Comparison of ENCODE assay signal across 34 cellular contexts in genomic region chr7:23945472-23945871, GRCh38.
DNase-seq lines count a peak whose midpoint lies in the region; ATAC-seq, FAIRE-seq and TF ChIP-seq lines count a peak whose summit lies in the region.
"Had no signal": no experiment of that assay in that cellular context is flagged by ENCODE, and none has a peak within 500 bp of the region (broad histone marks: within the 10 kb centered on the region; RNA-seq: fewer than 3 reads in every experiment).

No MANE protein-coding gene starts in this region.

- no peak overlapping the region for H4K91ac ChIP-seq in IMR-90 (ENCODE audit: insufficient read depth, low read depth, low read length)

- H2BK120ac ChIP-seq in IMR-90 (ENCODE audit: low read depth, low read length) = no peak overlapping the region

- no peak overlapping the region for H3K18ac ChIP-seq in IMR-90 (ENCODE audit: low read depth, low read length)

- H3K79me1 ChIP-seq in IMR-90 (ENCODE audit: low read depth in 1 of 2, low read length in 2 of 2) = no peaks in the 10 kb centered on the region

- TF ChIP-seq EP300 in HepG2 (IDR thresholded peaks at IDR 0.05; ENCODE audit: low read depth in 2 of 2, low read length in 2 of 2) = no peak
- TF ChIP-seq EP300 in HepG2 (CRISPR knock-in tag; IDR thresholded peaks at IDR 0.05; ENCODE audit: borderline replicate concordance) = no peak
- no peak for TF ChIP-seq EP300 in A549 (IDR thresholded peaks at IDR 0.05)
- no peak for TF ChIP-seq EP300 in K562 (IDR thresholded peaks at IDR 0.05; ENCODE audit: low read length)
- TF ChIP-seq EP300 in stomach (IDR thresholded peaks at IDR 0.05) = no peak

- H3K9me1 ChIP-seq in IMR-90 (ENCODE audit: insufficient read depth, low read length) (no peaks in the 10 kb centered on the region), K562 (ENCODE audit: control insufficient read depth, insufficient read depth, low read length) (no peaks in the 10 kb centered on the region)

- no peaks in the 10 kb centered on the region for H3K9me3 ChIP-seq in HepG2 (ENCODE audit: low read length)
- H3K9me3 ChIP-seq in right lobe of liver = no peaks in the 10 kb centered on the region
- H3K9me3 ChIP-seq in A549 = no peaks in the 10 kb centered on the region
- no peaks in the 10 kb centered on the region; the same call in 1 of the 2 replicates for H3K9me3 ChIP-seq in IMR-90 (ENCODE audit: control insufficient read depth, insufficient read depth, low read length)
- H3K9me3 ChIP-seq in K562 (replicated peaks; ENCODE audit: control insufficient read depth, insufficient read depth, low read depth, low read length) = no peaks in the 10 kb centered on the region; the same call in 1 of the 2 replicates
- H3K9me3 ChIP-seq in stomach = peaks cover 0 to 16% (median 2%) of the 10 kb centered on the region in 4 donors
- H3K9me3 ChIP-seq: BE2C had no signal

- no peak overlapping the region for H2BK5ac ChIP-seq in IMR-90 (ENCODE audit: low read depth, low read length, poor library complexity, severe bottlenecking)

- H3K4me2 ChIP-seq in HepG2 (ENCODE audit: low read depth, low read length) = no peak overlapping the region
- no peak overlapping the region for H3K4me2 ChIP-seq in A549
- H3K4me2 ChIP-seq in IMR-90 (ENCODE audit: low read depth, low read length) = no peak overlapping the region
- H3K4me2 ChIP-seq in K562 (ENCODE audit: insufficient read depth, low read length) = no peak overlapping the region
- H3K4me2 ChIP-seq: BLaER1; BLaER1 treated with 17β-estradiol and CSF1 and Interleukin-3, amounts not matched to agents 10 nM and 100 nM had no signal

- CTCF ChIA-PET in HepG2 (lab: Yijun Ruan, JAX; ENCODE audit: low intra/inter-chr PET ratio, low total read pairs) = no interaction called here
- CTCF ChIA-PET in A549 (lab: Yijun Ruan, JAX) = no interaction called here
- CTCF ChIA-PET in IMR-90 (lab: Yijun Ruan, JAX) = no interaction called here
- CTCF ChIA-PET in K562 (lab: Yijun Ruan, JAX; ENCODE audit: low intra/inter-chr PET ratio) = no interaction called here

- no peaks in the 10 kb centered on the region for H3K36me3 ChIP-seq in HepG2 (replicated peaks in 1 of 2; ENCODE audit: control insufficient read depth in 1 of 2, insufficient read depth in 2 of 2, low read length in 2 of 2)
- no peaks in the 10 kb centered on the region for H3K36me3 ChIP-seq in right lobe of liver
- no peaks in the 10 kb centered on the region for H3K36me3 ChIP-seq in IMR-90 (ENCODE audit: control insufficient read depth, insufficient read depth, low read length)
- H3K36me3 ChIP-seq in K562 (ENCODE audit: control insufficient read depth, insufficient read depth, low read length) = no peaks in the 10 kb centered on the region
- no peaks in the 10 kb centered on the region for H3K36me3 ChIP-seq in stomach
- H3K36me3 ChIP-seq: BE2C; BLaER1; BLaER1 treated with 17β-estradiol and CSF1 and Interleukin-3, amounts not matched to agents 10 nM and 100 nM had no signal

- no peak overlapping the region for H2BK15ac ChIP-seq in IMR-90 (ENCODE audit: low read depth, low read length)

- TF ChIP-seq CTCF in HepG2 (CRISPR knock-in tag; IDR thresholded peaks at IDR 0.05) (no peak), right lobe of liver (IDR thresholded peaks at IDR 0.05) (no peak), A549 (IDR thresholded peaks at IDR 0.05) (no peak), IMR-90 (conservative IDR thresholded peaks at IDR 0.05; ENCODE audit: low read depth, low read length) (no peak), K562 (IDR thresholded peaks at IDR 0.05 in 2 of 3, conservative IDR thresholded peaks at IDR 0.05 in 1 of 3; ENCODE audit: insufficient read depth in 2 of 3, low read depth in 1 of 3, low read length in 3 of 3) (no peak), stomach (IDR thresholded peaks at IDR 0.05) (no peak)

- no peak overlapping the region for H2AK9ac ChIP-seq in IMR-90 (replicated peaks; ENCODE audit: low read depth, low read length, poor library complexity)

- no peak overlapping the region for H2AFZ ChIP-seq in HepG2 (ENCODE audit: low read length)
- H2AFZ ChIP-seq in IMR-90 (replicated peaks; ENCODE audit: low read length, poor library complexity) = no peak overlapping the region
- H2AFZ ChIP-seq in K562 (ENCODE audit: low read depth, low read length) = no peak overlapping the region

- H4K8ac ChIP-seq in IMR-90 (ENCODE audit: low read depth in 2 of 2, low read length in 2 of 2) = no peak overlapping the region

- TF ChIP-seq RAD21 in HepG2 (CRISPR knock-in tag; IDR thresholded peaks at IDR 0.05) (no peak), A549 (conservative IDR thresholded peaks at IDR 0.05 in 1 of 2, IDR thresholded peaks at IDR 0.05 in 1 of 2) (no peak), IMR-90 (IDR thresholded peaks at IDR 0.05; ENCODE audit: low read length) (no peak), K562 (CRISPR knock-in tag; conservative IDR thresholded peaks at IDR 0.05 in 1 of 2, IDR thresholded peaks at IDR 0.05 in 1 of 2) (no peak)

- H2BK20ac ChIP-seq in IMR-90 (ENCODE audit: low read depth, low read length) = no peak overlapping the region

- no peaks in the 10 kb centered on the region for H4K20me1 ChIP-seq in HepG2 (ENCODE audit: insufficient read depth, low read length)
- no peaks in the 10 kb centered on the region for H4K20me1 ChIP-seq in IMR-90 (ENCODE audit: insufficient read depth, low read length)
- no peaks in the 10 kb centered on the region for H4K20me1 ChIP-seq in K562 (replicated peaks; ENCODE audit: control insufficient read depth, insufficient read depth, low read length)
- H4K20me1 ChIP-seq: BLaER1; BLaER1 treated with 17β-estradiol and CSF1 and Interleukin-3, amounts not matched to agents 10 nM and 100 nM had no signal

- H3K23ac ChIP-seq in IMR-90 (ENCODE audit: low read depth, low read length) = no peak overlapping the region

- H3K4me3 ChIP-seq in HepG2 (replicated peaks in 1 of 3; ENCODE audit: insufficient read depth in 1 of 3, low read depth in 2 of 3, low read length in 3 of 3) (no peak overlapping the region), right lobe of liver (no peak overlapping the region), A549 (no peak overlapping the region), IMR-90 (ENCODE audit: insufficient read depth, low read depth, low read length) (no peak overlapping the region), K562 (no peak overlapping the region), stomach (no peak overlapping the region)
- H3K4me3 ChIP-seq: BLaER1; BLaER1 treated with 17β-estradiol and CSF1 and Interleukin-3, amounts not matched to agents 10 nM and 100 nM had no signal

- POLR2A ChIA-PET in HepG2 (lab: Yijun Ruan, JAX) = no interaction called here
- POLR2A ChIA-PET in A549 (lab: Yijun Ruan, JAX) = no interaction called here
- POLR2A ChIA-PET in IMR-90 (lab: Charles Lee; ENCODE audit: unreplicated experiment) = no interaction called here
- POLR2A ChIA-PET in K562 (lab: Yijun Ruan, JAX) = no interaction called here

- in situ Hi-C loops in HepG2 (cut with HindIII; ENCODE audit: extremely low pct_ligation_motif_present, low pct_unique_long_range_greater_than_20kb) = no loop called here
- in situ Hi-C loops in IMR-90 (cut with MboI; ENCODE audit: low sequenced_read_pairs) = loop anchor here (25.0 kb wide), 1 partner anchor 717 kb away; no protein-coding TSS in a partner anchor
- in situ Hi-C loops in K562 (cut with MboI) = no loop called here

- H3K4ac ChIP-seq in IMR-90 (ENCODE audit: low read depth, low read length) = no peak overlapping the region

- FAIRE-seq in HepG2 (lab: Jason Lieb, UNC) = no peak
- no peak for FAIRE-seq in A549 (lab: Jason Lieb, UNC)
- peak; percentile 11 for FAIRE-seq in K562 (lab: Jason Lieb, UNC)
- FAIRE-seq: A204.1, D721Med had no signal

- ATAC-seq in HepG2 (no peak), right lobe of liver (no peak), A549 (no peak), IMR-90 (ENCODE audit: low read depth) (no peak), K562 (no peak), HG03442 (IDR thresholded peaks at IDR 0.05; ENCODE audit: unreplicated experiment) (no peak)
- ATAC-seq: CD8-positive, alpha-beta T cell had no signal

- no TSS peak for BruUV-seq in HepG2 (replicated peaks; lab: Mats Ljungman, UMichigan)
- no TSS peak for BruUV-seq in IMR-90 (replicated peaks; lab: Mats Ljungman, UMichigan)
- no TSS peak for BruUV-seq in K562 (replicated peaks; lab: Mats Ljungman, UMichigan)

- H3K4me1 ChIP-seq in HepG2 (ENCODE audit: insufficient read depth, low read length) (no peaks in the 10 kb centered on the region), right lobe of liver (no peaks in the 10 kb centered on the region), A549 (no peaks in the 10 kb centered on the region), IMR-90 (ENCODE audit: control insufficient read depth, insufficient read depth, low read length) (no peaks in the 10 kb centered on the region), K562 (replicated peaks in 1 of 2; ENCODE audit: control insufficient read depth in 2 of 2, insufficient read depth in 2 of 2, low read length in 2 of 2) (no peaks in the 10 kb centered on the region), stomach (no peaks in the 10 kb centered on the region)
- H3K4me1 ChIP-seq: BE2C, Caco-2 had no signal

- H3K14ac ChIP-seq in IMR-90 (replicated peaks; ENCODE audit: low read depth, low read length) = no peak overlapping the region

- no peak overlapping the region for H2AK5ac ChIP-seq in IMR-90 (ENCODE audit: low read depth, low read length)

- dilution Hi-C loops in IMR-90 (cut with HindIII; ENCODE audit: low sequenced_read_pairs, unreplicated experiment) = no loop called here

- no peaks in the 10 kb centered on the region for H3K79me2 ChIP-seq in HepG2 (ENCODE audit: insufficient read depth, low read length)
- no peaks in the 10 kb centered on the region for H3K79me2 ChIP-seq in K562 (ENCODE audit: control insufficient read depth, insufficient read depth, low read length)

- intact Hi-C loops in HepG2 (cut with micrococcal nuclease; ENCODE audit: unreplicated experiment) = no loop called here
- intact Hi-C loops in right lobe of liver (cut with DNase I) = no loop called here
- intact Hi-C loops in IMR-90 (cut with micrococcal nuclease) = no loop called here
- intact Hi-C loops in K562 (cut with micrococcal nuclease) = no loop called here
- intact Hi-C loops in stomach (cut with DNase I; ENCODE audit: low total_unique reads) = no loop called here

- TF ChIP-seq POLR2A in HepG2 (IDR thresholded peaks at IDR 0.05; ENCODE audit: insufficient read depth in 1 of 2, low read depth in 2 of 2, low read length in 2 of 2) (no peak), right lobe of liver (IDR thresholded peaks at IDR 0.05) (no peak), A549 (IDR thresholded peaks at IDR 0.05; ENCODE audit: low read length) (no peak), IMR-90 (IDR thresholded peaks at IDR 0.05; ENCODE audit: low read depth, low read length) (no peak), K562 (conservative IDR thresholded peaks at IDR 0.05) (no peak), stomach (IDR thresholded peaks at IDR 0.05) (no peak)

- no peak overlapping the region for H3K9ac ChIP-seq in HepG2 (ENCODE audit: insufficient read depth, low read depth, low read length)
- H3K9ac ChIP-seq in IMR-90 (ENCODE audit: low read depth, low read length) = no peak overlapping the region
- H3K9ac ChIP-seq in K562 (ENCODE audit: insufficient read depth in 1 of 2, low read depth in 2 of 2, low read length in 2 of 2) = no peak overlapping the region
- H3K9ac ChIP-seq: BLaER1; BLaER1 treated with 17β-estradiol and CSF1 and Interleukin-3, amounts not matched to agents 10 nM and 100 nM had no signal

- no peak overlapping the region for H4K5ac ChIP-seq in IMR-90 (ENCODE audit: low read depth, low read length)

- no peak overlapping the region for H3K56ac ChIP-seq in IMR-90 (ENCODE audit: extremely low read depth, insufficient read depth, low read length)

- DNase-seq in HepG2 (ENCODE audit: low spot score) (no peak), right lobe of liver (no peak), A549 (ENCODE audit: low read depth in 1 of 2, low spot score in 1 of 2) (no peak), IMR-90 (no peak), K562 (ENCODE audit: extremely low read depth in 1 of 4, low spot score in 3 of 4) (no peak), D341Med (ENCODE audit: low spot score) (no peak), stomach (no peak)
- DNase-seq: 8988T; ACHN; AML-193; BE2C; C1 segment of cervical spinal cord; Caco-2; Calu3; CD4-positive, alpha-beta memory T cell; CD4-positive, alpha-beta T cell; CD4-positive, CD25-positive, alpha-beta regulatory T cell; CD8-positive, alpha-beta memory T cell; CD8-positive, alpha-beta T cell; COR-L47; DMS 273 treated with DMSO at 0.1 percent for 48 hours; DMS153; DMS53; DMS79; DMS79 treated with DMSO at 0.1 percent for 48 hours; DND-41; EL had no signal

- H3K27ac ChIP-seq in HepG2 (ENCODE audit: extremely low read length, insufficient read depth, low read length) (no peak overlapping the region), right lobe of liver (no peak overlapping the region), A549 (no peak overlapping the region), IMR-90 (ENCODE audit: insufficient read depth, low read length) (no peak overlapping the region), K562 (ENCODE audit: extremely low read depth, low read depth, low read length) (no peak overlapping the region), stomach (no peak overlapping the region)
- H3K27ac ChIP-seq: 22Rv1; BLaER1; BLaER1 treated with 17β-estradiol and CSF1 and Interleukin-3, amounts not matched to agents 10 nM and 100 nM; C4-2B had no signal

- H3K27me3 ChIP-seq in HepG2 (ENCODE audit: control insufficient read depth in 1 of 2, insufficient read depth in 2 of 2, low read length in 2 of 2) (no peaks in the 10 kb centered on the region), right lobe of liver (no peaks in the 10 kb centered on the region), IMR-90 (ENCODE audit: control insufficient read depth, insufficient read depth, low read length) (no peaks in the 10 kb centered on the region), K562 (ENCODE audit: control insufficient read depth in 2 of 2, insufficient read depth in 2 of 2, low read length in 2 of 2) (no peaks in the 10 kb centered on the region), stomach (no peaks in the 10 kb centered on the region)
- H3K27me3 ChIP-seq: BE2C; BLaER1; BLaER1 treated with 17β-estradiol and CSF1 and Interleukin-3, amounts not matched to agents 10 nM and 100 nM had no signal

Comparison
In these comparisons a context has a peak if more than half of its experiments do, and no peak if none do; other contexts are left out.
1. Of the 241 proteins assayed by ChIP-seq in both HepG2 and K562: peak only in HepG2: MAFF and MAFK; only in K562: none; in both: none; in neither: 239.